In genomic region chr4:148514041-148514440, GRCh38 we compare ENCODE assay signal across 2 cellular contexts.
TF ChIP-seq lines count a peak whose summit lies in the region.

No MANE protein-coding gene starts in this region.

TF ChIP-seq in SK-N-SH, 30 proteins besides CTCF, POLR2A, EP300 and RAD21:
- TF ChIP-seq RCOR1 (IDR thresholded peaks at IDR 0.05; ENCODE audit: low read length) (no peak), ZBTB33 (IDR thresholded peaks at IDR 0.05; ENCODE audit: borderline replicate concordance, low read depth) (no peak), JUND (IDR thresholded peaks at IDR 0.05) (peak; percentile 47), NFIC (IDR thresholded peaks at IDR 0.05; ENCODE audit: borderline replicate concordance) (no peak; the same call in 1 of the 2 replicates), NRF1 (IDR thresholded peaks at IDR 0.05; ENCODE audit: low read depth, low read length) (no peak), MAX (IDR thresholded peaks at IDR 0.05; ENCODE audit: low read depth) (no peak), TEAD4 (IDR thresholded peaks at IDR 0.05; ENCODE audit: borderline replicate concordance, insufficient read depth) (peak; percentile 57; the same call in 1 of the 2 replicates), FOSL2 (IDR thresholded peaks at IDR 0.05; ENCODE audit: borderline replicate concordance, low read depth) (peak; percentile 76; the same call in 1 of the 2 replicates), SMC3 (IDR thresholded peaks at IDR 0.05; ENCODE audit: low read depth, low read length) (no peak), PBX3 (IDR thresholded peaks at IDR 0.05) (0 out of 2 replicates have a peak, but pooled peaks have one; percentile 7), POLR2AphosphoS5 (IDR thresholded peaks at IDR 0.05; ENCODE audit: low read depth, low read length) (no peak), GATA2 (CRISPR knock-in tag; IDR thresholded peaks at IDR 0.05) (no peak), RXRA (IDR thresholded peaks at IDR 0.05; ENCODE audit: borderline replicate concordance, low read depth) (no peak), SIN3A (IDR thresholded peaks at IDR 0.05; ENCODE audit: borderline replicate concordance, low read depth, low read length) (no peak), FOXJ3 (CRISPR knock-in tag; IDR thresholded peaks at IDR 0.05) (no peak), TCF12 (IDR thresholded peaks at IDR 0.05) (peak; percentile 38; the same call in 1 of the 2 replicates), TAF1 (IDR thresholded peaks at IDR 0.05; ENCODE audit: borderline replicate concordance, low read depth, low read length) (no peak), RFX5 (IDR thresholded peaks at IDR 0.05; ENCODE audit: low read length) (no peak), MEF2A (IDR thresholded peaks at IDR 0.05; ENCODE audit: borderline replicate concordance, low read depth) (peak; percentile 66), USF1 (IDR thresholded peaks at IDR 0.05; ENCODE audit: borderline replicate concordance, low read depth) (no peak), REST (IDR thresholded peaks at IDR 0.05; ENCODE audit: low read depth, low read length) (no peak), ELF1 (IDR thresholded peaks at IDR 0.05) (no peak), YY1 (IDR thresholded peaks at IDR 0.05; ENCODE audit: low read depth) (no peak)

TF ChIP-seq in SK-N-SH treated with all-trans-retinoic acid at 6 μM for 48 hours, 23 proteins besides CTCF, POLR2A, EP300 and RAD21:
- TF ChIP-seq ZC3H10 (CRISPR knock-in tag; IDR thresholded peaks at IDR 0.05) (no peak), CREB5 (CRISPR knock-in tag; IDR thresholded peaks at IDR 0.05; ENCODE audit: low read depth) (no peak), OSR1 (CRISPR knock-in tag; IDR thresholded peaks at IDR 0.05) (no peak), ZFP30 (CRISPR knock-in tag; IDR thresholded peaks at IDR 0.05) (no peak), TCF4 (CRISPR knock-in tag; IDR thresholded peaks at IDR 0.05; ENCODE audit: borderline replicate concordance) (no peak), TSHZ2 (CRISPR knock-in tag; IDR thresholded peaks at IDR 0.05) (no peak), ARNTL (CRISPR knock-in tag; IDR thresholded peaks at IDR 0.05; ENCODE audit: borderline replicate concordance, low read depth) (no peak), PATZ1 (CRISPR knock-in tag; IDR thresholded peaks at IDR 0.05; ENCODE audit: borderline replicate concordance) (no peak), CSRNP3 (CRISPR knock-in tag; IDR thresholded peaks at IDR 0.05) (no peak), ZFP3 (CRISPR knock-in tag; IDR thresholded peaks at IDR 0.05) (no peak)
TF ChIP-seq in SK-N-SH treated with all-trans-retinoic acid at 6 μM for 48 hours: peak in this region for 0.
